In the genomic region with DNA sequence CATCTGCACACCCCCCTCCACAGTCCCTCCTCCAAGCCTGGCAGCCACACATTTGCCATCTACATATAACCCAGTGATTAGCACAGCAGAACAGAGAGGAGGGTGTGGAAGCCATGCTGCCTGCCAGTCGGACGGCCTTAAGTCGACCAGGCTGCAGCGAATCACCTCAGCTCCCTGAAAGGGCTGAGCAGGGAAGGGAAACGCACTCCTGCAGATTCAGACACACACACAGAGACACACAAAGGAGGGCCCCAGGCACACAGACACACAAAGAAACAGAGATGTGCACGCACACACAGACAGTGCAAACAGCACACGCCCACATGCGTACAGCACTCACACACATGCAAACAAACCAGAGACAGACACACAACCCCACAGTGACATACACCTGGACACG, we compare ENCODE assay signal across 17 cellular contexts.
DNase-seq lines count a peak whose midpoint lies in the region; ATAC-seq and TF ChIP-seq lines count a peak whose summit lies in the region.
"Had no signal": no experiment of that assay in that cellular context is flagged by ENCODE, and none has a peak within 500 bp of the region (broad histone marks: within the 10 kb centered on the region; RNA-seq: fewer than 3 reads in every experiment).

No MANE protein-coding gene starts in this region.

- no peaks in the 10 kb centered on the region for H3K36me3 Mint-ChIP-seq in nephron progenitor cell (ENCODE audit: low read depth)
- H3K36me3 Mint-ChIP-seq: mesothelial cell of epicardium, WTC11 had no signal

- no peak for ATAC-seq in stimulated activated naive CD8-positive, alpha-beta T cell treated with anti-CD3 and anti-CD28 coated beads, Interleukin-15, amount 100 ng/mL, for 72 hours
- ATAC-seq in GM19351 (IDR thresholded peaks at IDR 0.05; ENCODE audit: unreplicated experiment): no peak
- ATAC-seq: left colon, WTC11 had no signal

- no peaks in the 10 kb centered on the region for H3K36me3 ChIP-seq in BLaER1

- H3K27ac Mint-ChIP-seq in nephron progenitor cell: peak overlapping the region; percentile 30
- no peak overlapping the region for H3K27ac Mint-ChIP-seq in stimulated activated naive CD8-positive, alpha-beta T cell treated with anti-CD3 and anti-CD28 coated beads, Interleukin-15, amount 100 ng/mL, for 72 hours
- H3K27ac Mint-ChIP-seq: activated CD4-positive, alpha-beta memory T cell treated with anti-CD3 and anti-CD28 coated beads, Interleukin-2, amount 10 ng/mL, durations not matched to agents 7 days and 5 days; mesothelial cell of epicardium; WTC11 had no signal

- H3K4me2 ChIP-seq in BLaER1: 0 out of 2 replicates have a peak overlapping the region, but pooled peaks have one; percentile 64

- H3K4me3 ChIP-seq in BLaER1: no peak overlapping the region

- peaks cover 5% of the 10 kb centered on the region for H3K27me3 Mint-ChIP-seq in nephron progenitor cell (ENCODE audit: low read depth, poor library complexity)
- H3K27me3 Mint-ChIP-seq in stimulated activated naive CD8-positive, alpha-beta T cell treated with anti-CD3 and anti-CD28 coated beads, Interleukin-15, amount 100 ng/mL, for 72 hours: peaks cover 51% of the 10 kb centered on the region

- no peaks in the 10 kb centered on the region for H3K9me3 ChIP-seq in BLaER1

- H4K20me1 ChIP-seq in BLaER1: 0 out of 2 replicates have a peak, but pooled peaks cover 4% of the 10 kb centered on the region

- H3K4me1 ChIP-seq in BLaER1: peaks cover 15% of the 10 kb centered on the region

- peaks cover 48% of the 10 kb centered on the region for H3K4me1 Mint-ChIP-seq in nephron progenitor cell
- peaks cover 6% of the 10 kb centered on the region for H3K4me1 Mint-ChIP-seq in stimulated activated naive CD8-positive, alpha-beta T cell treated with anti-CD3 and anti-CD28 coated beads, Interleukin-15, amount 100 ng/mL, for 72 hours
- H3K4me1 Mint-ChIP-seq: mesothelial cell of epicardium had no signal

- no peak overlapping the region for H3K4me3 Mint-ChIP-seq in nephron progenitor cell
- H3K4me3 Mint-ChIP-seq in stimulated activated naive CD8-positive, alpha-beta T cell treated with anti-CD3 and anti-CD28 coated beads, Interleukin-15, amount 100 ng/mL, for 72 hours: no peak overlapping the region
- H3K4me3 Mint-ChIP-seq: activated CD4-positive, alpha-beta memory T cell treated with anti-CD3 and anti-CD28 coated beads, Interleukin-2, amount 10 ng/mL, durations not matched to agents 7 days and 5 days; mesothelial cell of epicardium; neural crest cell; WTC11 had no signal

- H3K27ac ChIP-seq in BLaER1 (no peak overlapping the region), angular gyrus (ENCODE audit: low read depth, low read length) (peak overlapping the region; percentile 74)

- DNase-seq in GM03348 (ENCODE audit: low spot score) (peak; percentile 31), nephron progenitor cell (no peak), DMS153 (lab: John Stamatoyannopoulos, UW) (no peak), putamen (ENCODE audit: low spot score) (no peak)
- DNase-seq in stimulated activated naive CD8-positive, alpha-beta T cell treated with anti-CD3 and anti-CD28 coated beads, Interleukin-15, amount 100 ng/mL, for 72 hours: no peak
- DNase-seq: activated CD4-positive, alpha-beta memory T cell treated with anti-CD3 and anti-CD28 coated beads, Interleukin-2, amount 10 ng/mL, durations not matched to agents 7 days and 5 days; activated naive CD4-positive, alpha-beta T cell treated with Interleukin-2 at 50 U/mL for 16 hours; left colon; NCI-H82; SIG-M5; T-helper 2 cell had no signal

- no peaks in the 10 kb centered on the region for H3K27me3 ChIP-seq in BLaER1

- no peak for TF ChIP-seq CTCF in nephron progenitor cell (IDR thresholded peaks at IDR 0.05)

- no peaks in the 10 kb centered on the region for H3K9me3 Mint-ChIP-seq in nephron progenitor cell
- no peaks in the 10 kb centered on the region for H3K9me3 Mint-ChIP-seq in stimulated activated naive CD8-positive, alpha-beta T cell treated with anti-CD3 and anti-CD28 coated beads, Interleukin-15, amount 100 ng/mL, for 72 hours
- H3K9me3 Mint-ChIP-seq: activated CD4-positive, alpha-beta memory T cell treated with anti-CD3 and anti-CD28 coated beads, Interleukin-2, amount 10 ng/mL, durations not matched to agents 7 days and 5 days; mesothelial cell of epicardium; neural crest cell; WTC11 had no signal

- H3K9ac ChIP-seq in BLaER1: no peak overlapping the region
